In the genomic region with DNA sequence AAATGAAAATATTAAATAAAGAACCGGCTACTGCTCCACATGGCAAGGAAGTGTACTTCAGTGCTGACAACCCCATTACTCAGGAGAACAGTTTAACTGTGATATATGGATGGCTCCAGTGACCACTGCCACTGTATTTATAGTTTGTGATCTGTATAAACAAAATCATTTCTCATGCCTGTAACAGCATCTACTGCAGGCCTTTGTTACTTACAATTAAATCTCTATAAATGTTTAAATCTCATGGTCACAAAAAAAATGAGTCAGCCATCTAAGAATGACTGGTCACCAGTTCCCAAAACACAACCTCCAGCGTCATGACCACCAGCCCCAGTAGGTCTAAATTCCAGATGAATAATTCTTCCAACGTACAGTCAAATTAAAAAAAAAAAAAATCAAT, we compare ENCODE assay signal across 11 cellular contexts. TPM values are rescaled to one million over a fixed set of nuclear protein-coding genes. Genes with fewer than 3 reads are reported as not detected.
DNase-seq lines count a peak whose midpoint lies in the region; TF ChIP-seq lines count a peak whose summit lies in the region.
"Had no signal": no experiment of that assay in that cellular context is flagged by ENCODE, and none has a peak within 500 bp of the region (broad histone marks: within the 10 kb centered on the region; RNA-seq: fewer than 3 reads in every experiment).

No MANE protein-coding gene starts in this region.

- H3K4me3 Mint-ChIP-seq in Calu3 (ENCODE audit: low read depth, unreplicated experiment) (no peak overlapping the region), chondrocyte (ENCODE audit: unreplicated experiment) (no peak overlapping the region), nephron progenitor cell (no peak overlapping the region)

- BruUV-seq in Calu3 (replicated peaks; lab: Mats Ljungman, UMichigan): no TSS peak
- BruUV-seq in PC-9 (replicated peaks; lab: Mats Ljungman, UMichigan): no TSS peak

- no peak for TF ChIP-seq CTCF in Calu3 (IDR thresholded peaks at IDR 0.05; ENCODE audit: unreplicated experiment)
- TF ChIP-seq CTCF in PC-9 (conservative IDR thresholded peaks at IDR 0.05): no peak
- no peak for TF ChIP-seq CTCF in chondrocyte (IDR thresholded peaks at IDR 0.05)
- no peak for TF ChIP-seq CTCF in nephron progenitor cell (IDR thresholded peaks at IDR 0.05)
- no peak for TF ChIP-seq CTCF in left ventricle myocardium inferior (IDR thresholded peaks at IDR 0.05; ENCODE audit: borderline replicate concordance)
- TF ChIP-seq CTCF in GM13977 (IDR thresholded peaks at IDR 0.05; ENCODE audit: extremely low read depth, insufficient read depth, missing control alignments): no peak

- H3K36me3 Mint-ChIP-seq in Calu3 (ENCODE audit: insufficient read depth, unreplicated experiment): no peaks in the 10 kb centered on the region
- no peaks in the 10 kb centered on the region for H3K36me3 Mint-ChIP-seq in chondrocyte (ENCODE audit: low read depth)
- H3K36me3 Mint-ChIP-seq in nephron progenitor cell (ENCODE audit: low read depth): peaks cover 37% of the 10 kb centered on the region

- H3K27me3 Mint-ChIP-seq in Calu3 (ENCODE audit: unreplicated experiment) (no peaks in the 10 kb centered on the region), chondrocyte (ENCODE audit: low read depth) (no peaks in the 10 kb centered on the region), nephron progenitor cell (ENCODE audit: low read depth, poor library complexity) (no peaks in the 10 kb centered on the region)

- 0 out of 2 replicates have a peak overlapping the region, but pooled peaks have one; percentile 5 for H3K4me2 ChIP-seq in PC-9

- H3K4me1 ChIP-seq in PC-9 (replicated peaks; ENCODE audit: insufficient read depth): peaks cover 35% of the 10 kb centered on the region
- peaks cover 14% of the 10 kb centered on the region for H3K4me1 ChIP-seq in left ventricle myocardium inferior

- no peaks in the 10 kb centered on the region for H3K27me3 ChIP-seq in PC-9 (ENCODE audit: insufficient read depth, low read depth)
- no peaks in the 10 kb centered on the region for H3K27me3 ChIP-seq in left ventricle myocardium inferior (ENCODE audit: low read depth)
- H3K27me3 ChIP-seq: right atrium auricular region had no signal

- H3K27ac Mint-ChIP-seq in Calu3 (ENCODE audit: unreplicated experiment) (peak overlapping the region; percentile 78), chondrocyte (ENCODE audit: unreplicated experiment) (peak overlapping the region; percentile 70), nephron progenitor cell (peak overlapping the region; percentile 90)

- H3K4me1 Mint-ChIP-seq in Calu3 (ENCODE audit: low read depth, unreplicated experiment): peaks cover 39% of the 10 kb centered on the region
- H3K4me1 Mint-ChIP-seq in chondrocyte (ENCODE audit: low read depth): peaks cover 35% of the 10 kb centered on the region
- H3K4me1 Mint-ChIP-seq in nephron progenitor cell: peaks cover 31% of the 10 kb centered on the region

- peak overlapping the region; percentile 71 for H3K27ac ChIP-seq in PC-9
- no peak overlapping the region for H3K27ac ChIP-seq in left ventricle myocardium inferior (replicated peaks)
- H3K27ac ChIP-seq: right atrium auricular region, RWPE1 had no signal

- no peaks in the 10 kb centered on the region for H3K36me3 ChIP-seq in PC-9 (ENCODE audit: low read depth)
- H3K36me3 ChIP-seq in left ventricle myocardium inferior: no peaks in the 10 kb centered on the region
- H3K36me3 ChIP-seq: right atrium auricular region had no signal

- CTCF ChIA-PET in Calu3 (lab: Charles Lee): interaction anchor here (0.6 to 1.0 kb wide), 2 partner anchors 26 to 44 kb away, joined by 3 to 9 read pairs; no protein-coding TSS in a partner anchor
- CTCF ChIA-PET in PC-9 (lab: Charles Lee): no interaction called here

- peaks cover 98% of the 10 kb centered on the region for H3K79me2 ChIP-seq in PC-9 (ENCODE audit: low read depth)

- peaks cover 32% of the 10 kb centered on the region; the same call in 1 of the 2 replicates for H3F3A ChIP-seq in PC-9 (ENCODE audit: insufficient read depth, low read depth)

- no peak overlapping the region for H3K4me3 ChIP-seq in PC-9
- H3K4me3 ChIP-seq in left ventricle myocardium inferior: no peak overlapping the region
- H3K4me3 ChIP-seq: right atrium auricular region had no signal

- no peaks in the 10 kb centered on the region for H3K9me2 ChIP-seq in PC-9 (ENCODE audit: insufficient read depth)

- DNase-seq in Calu3 (peak; percentile 32), PC-9 (no peak), chondrocyte (ENCODE audit: low spot score) (no peak), nephron progenitor cell (no peak), left ventricle myocardium inferior (no peak), NCI-H2081 treated with DMSO at 0.1 percent for 48 hours (lab: John Stamatoyannopoulos, UW) (no peak), GM13977 (ENCODE audit: low spot score) (no peak)
- DNase-seq: activated CD4-positive, alpha-beta T cell treated with anti-CD3 and anti-CD28 coated beads for 4 hours; anterior cingulate cortex had no signal

- peaks cover 21% of the 10 kb centered on the region for H4K20me1 ChIP-seq in PC-9 (ENCODE audit: insufficient read depth)

- in situ Hi-C loops in GM13977 (cut with MboI; ENCODE audit: low pct_unique_long_range_greater_than_20kb, low sequenced_read_pairs, unreplicated experiment): no loop called here

- POLR2A ChIA-PET in PC-9 (lab: Charles Lee; ENCODE audit: unreplicated experiment): no interaction called here

- H2AFZ ChIP-seq in PC-9: no peak overlapping the region

- H3K9me3 Mint-ChIP-seq in Calu3 (ENCODE audit: low read depth, unreplicated experiment) (no peaks in the 10 kb centered on the region), chondrocyte (ENCODE audit: low read depth) (no peaks in the 10 kb centered on the region), nephron progenitor cell (no peaks in the 10 kb centered on the region)

- H3K9me3 ChIP-seq in PC-9 (ENCODE audit: insufficient read depth, low read depth): no peaks in the 10 kb centered on the region
- H3K9me3 ChIP-seq in left ventricle myocardium inferior (replicated peaks): no peaks in the 10 kb centered on the region
- H3K9me3 ChIP-seq: right atrium auricular region had no signal

- intact Hi-C loops in Calu3 (cut with micrococcal nuclease; ENCODE audit: unreplicated experiment): no loop called here
- intact Hi-C loops in PC-9 (cut with micrococcal nuclease; ENCODE audit: unreplicated experiment): no loop called here
- intact Hi-C loops in left ventricle myocardium inferior (cut with micrococcal nuclease): no loop called here

RNA-seq across cellular contexts. Expression of gene SERINC5, which starts 24.6 kb away (rescaled TPM):
- 47.0 and 49.2 TPM in 2 replicates for total RNA-seq in Calu3 (2022)
- 68.8 and 77.7 TPM in 2 replicates for total RNA-seq in PC-9 (2021)
- 39.3 to 41.5 TPM (median 39.9 TPM) in 3 replicates for total RNA-seq in chondrocyte
- total RNA-seq in left ventricle myocardium inferior: 12.2 TPM
